ENCODE assay signal across 38 cellular contexts in genomic region chr2:16238756-16239150, GRCh38.
"Had no signal": no experiment of that assay in that cellular context is flagged by ENCODE, and none has a peak within 500 bp of the region (broad histone marks: within the 10 kb centered on the region; RNA-seq: fewer than 3 reads in every experiment).

No MANE protein-coding gene starts in this region.

- H3K36me3 ChIP-seq: adrenal gland, ascending aorta, brain microvascular endothelial cell, breast epithelium, cardiac muscle cell had no signal

- H3K4me1 ChIP-seq: adrenal gland, ascending aorta, body of pancreas, breast epithelium had no signal

- H3K27ac ChIP-seq: adrenal gland, ascending aorta, body of pancreas, brain microvascular endothelial cell, breast epithelium, cardiac muscle cell had no signal

- H3K36me3 Mint-ChIP-seq: activated naive CD4-positive, alpha-beta T cell treated with anti-CD3 and anti-CD28 coated beads, Interleukin-2, amount 10 ng/mL, durations not matched to agents 7 days and 5 days; activated naive CD4-positive, alpha-beta T cell treated with anti-CD3 and anti-CD28 coated beads, Interleukin-2, amount 50 U/mL, for 24 hours; activated naive CD8-positive, alpha-beta T cell; activated naive CD8-positive, alpha-beta T cell treated with anti-CD3 and anti-CD28 coated beads for 36 hours; activated naive CD8-positive, alpha-beta T cell treated with anti-CD3 and anti-CD28 coated beads, Interleukin-2, amount 10 ng/mL, durations not matched to agents 7 days and 5 days; brain had no signal

- H3K9me3 Mint-ChIP-seq: activated naive CD4-positive, alpha-beta T cell treated with anti-CD3 and anti-CD28 coated beads for 36 hours; activated naive CD4-positive, alpha-beta T cell treated with anti-CD3 and anti-CD28 coated beads, Interleukin-2, amount 10 ng/mL, durations not matched to agents 7 days and 5 days; activated naive CD4-positive, alpha-beta T cell treated with anti-CD3 and anti-CD28 coated beads, Interleukin-2, amount 50 U/mL, for 24 hours; activated naive CD8-positive, alpha-beta T cell treated with anti-CD3 and anti-CD28 coated beads for 36 hours; activated naive CD8-positive, alpha-beta T cell treated with anti-CD3 and anti-CD28 coated beads, Interleukin-2, amount 10 ng/mL, durations not matched to agents 7 days and 5 days; activated naive CD8-positive, alpha-beta T cell treated with anti-CD3 and anti-CD28 coated beads, Interleukin-2, amount 50 U/mL, for 24 hours; activated T-cell treated with anti-CD3 and anti-CD28 coated beads, Interleukin-2, amount 50 U/mL, for 4 hours; activated T-cell treated with anti-CD3 and anti-CD28 coated beads, Interleukin-2, amount 50 U/mL, for 72 hours; activated T-helper 1 cell treated with anti-CD3 and anti-CD28 coated beads, Interleukin-12 subunit alpha, Interleukin-12 subunit beta, Interleukin-2, Interleukin-4 antibody, amounts not matched to agents 30 ng/mL and 10 ng/mL and 1 ng/mL, durations not matched to agents 14 hours and 24 hours and 36 hours had no signal

- H3K4me3 ChIP-seq: adrenal gland, ascending aorta, body of pancreas, breast epithelium, cardiac muscle cell had no signal

- H3K27me3 ChIP-seq: adrenal gland, ascending aorta, body of pancreas, brain microvascular endothelial cell, cardiac muscle cell had no signal

- DNase-seq: activated effector memory CD4-positive, alpha-beta T cell treated with anti-CD3 and anti-CD28 coated beads, Interleukin-2, amount 50 U/mL, for 16 hours; activated effector memory CD4-positive, alpha-beta T cell treated with Interleukin-2 at 50 U/mL for 16 hours; activated gamma-delta T cell; activated gamma-delta T cell treated with Interleukin-2 at 50 U/mL for 16 hours; activated naive CD4-positive, alpha-beta T cell; activated naive CD4-positive, alpha-beta T cell treated with anti-CD3 and anti-CD28 coated beads for 36 hours; activated naive CD4-positive, alpha-beta T cell treated with anti-CD3 and anti-CD28 coated beads, Interleukin-2, amount 10 ng/mL, durations not matched to agents 7 days and 5 days; activated naive CD4-positive, alpha-beta T cell treated with anti-CD3 and anti-CD28 coated beads, Interleukin-2, amount 50 U/mL, for 16 hours; activated naive CD4-positive, alpha-beta T cell treated with Interleukin-2 at 50 U/mL for 16 hours; activated naive CD8-positive, alpha-beta T cell treated with anti-CD3 and anti-CD28 coated beads for 36 hours; activated naive CD8-positive, alpha-beta T cell treated with anti-CD3 and anti-CD28 coated beads, Interleukin-2, amount 10 ng/mL, durations not matched to agents 7 days and 5 days; activated naive CD8-positive, alpha-beta T cell treated with anti-CD3 and anti-CD28 coated beads, Interleukin-2, amount 50 U/mL, for 24 hours; activated T-cell treated with anti-CD3 and anti-CD28 coated beads for 4 hours; activated T-cell treated with anti-CD3 and anti-CD28 coated beads, Interleukin-2, amount 50 U/mL, for 1 hour; activated T-cell treated with anti-CD3 and anti-CD28 coated beads, Interleukin-2, amount 50 U/mL, for 24 hours; activated T-cell treated with anti-CD3 and anti-CD28 coated beads, Interleukin-2, amount 50 U/mL, for 4 hours; activated T-cell treated with anti-CD3 and anti-CD28 coated beads, Interleukin-2, amount 50 U/mL, for 48 hours; activated T-cell treated with anti-CD3 and anti-CD28 coated beads, Interleukin-2, amount 50 U/mL, for 72 hours; adrenal gland; amniotic stem cell; amygdala; anterior cingulate cortex; aorta; body of pancreas; brain microvascular endothelial cell; caudate nucleus; central memory CD4-positive, alpha-beta T cell; cerebellar nuclear complex had no signal

- H3K4me1 Mint-ChIP-seq: activated naive CD4-positive, alpha-beta T cell treated with anti-CD3 and anti-CD28 coated beads, Interleukin-2, amount 10 ng/mL, durations not matched to agents 7 days and 5 days; activated naive CD4-positive, alpha-beta T cell treated with anti-CD3 and anti-CD28 coated beads, Interleukin-2, amount 50 U/mL, for 24 hours; activated naive CD8-positive, alpha-beta T cell treated with anti-CD3 and anti-CD28 coated beads for 36 hours; activated naive CD8-positive, alpha-beta T cell treated with anti-CD3 and anti-CD28 coated beads, Interleukin-2, amount 10 ng/mL, durations not matched to agents 7 days and 5 days; activated naive CD8-positive, alpha-beta T cell treated with anti-CD3 and anti-CD28 coated beads, Interleukin-2, amount 50 U/mL, for 24 hours; activated T-helper 17 cell treated with anti-CD3 and anti-CD28 coated beads, Interleukin-2, amount 50 U/mL, for 72 hours; central memory CD8-positive, alpha-beta T cell had no signal

- H3K9me3 ChIP-seq: adrenal gland, ascending aorta, body of pancreas, breast epithelium had no signal

- H3K27ac Mint-ChIP-seq: activated naive CD4-positive, alpha-beta T cell treated with anti-CD3 and anti-CD28 coated beads for 36 hours; activated naive CD4-positive, alpha-beta T cell treated with anti-CD3 and anti-CD28 coated beads, Interleukin-2, amount 10 ng/mL, durations not matched to agents 7 days and 5 days; activated naive CD4-positive, alpha-beta T cell treated with anti-CD3 and anti-CD28 coated beads, Interleukin-2, amount 50 U/mL, for 24 hours; activated naive CD4-positive, alpha-beta T cell treated with anti-CD3 and anti-CD28 coated beads, Interleukin-2, amount 50 U/mL, for 72 hours; activated naive CD8-positive, alpha-beta T cell; activated naive CD8-positive, alpha-beta T cell treated with anti-CD3 and anti-CD28 coated beads for 36 hours; activated naive CD8-positive, alpha-beta T cell treated with anti-CD3 and anti-CD28 coated beads, Interleukin-2, amount 10 ng/mL, durations not matched to agents 7 days and 5 days; activated naive CD8-positive, alpha-beta T cell treated with anti-CD3 and anti-CD28 coated beads, Interleukin-2, amount 50 U/mL, for 24 hours; activated T-cell treated with anti-CD3 and anti-CD28 coated beads, Interleukin-2, amount 50 U/mL, for 24 hours; activated T-cell treated with anti-CD3 and anti-CD28 coated beads, Interleukin-2, amount 50 U/mL, for 72 hours; activated T-helper 1 cell treated with anti-CD3 and anti-CD28 coated beads, Interleukin-12 subunit alpha, Interleukin-12 subunit beta, Interleukin-2, Interleukin-4 antibody, amounts not matched to agents 30 ng/mL and 10 ng/mL and 1 ng/mL, durations not matched to agents 14 hours and 24 hours and 36 hours; activated T-helper 17 cell treated with anti-CD3 and anti-CD28 coated beads, Interleukin-2, amount 50 U/mL, for 72 hours; brain had no signal

- H3K4me3 Mint-ChIP-seq: activated naive CD4-positive, alpha-beta T cell treated with anti-CD3 and anti-CD28 coated beads for 36 hours; activated naive CD4-positive, alpha-beta T cell treated with anti-CD3 and anti-CD28 coated beads, Interleukin-2, amount 10 ng/mL, durations not matched to agents 7 days and 5 days; activated naive CD4-positive, alpha-beta T cell treated with anti-CD3 and anti-CD28 coated beads, Interleukin-2, amount 50 U/mL, for 24 hours; activated naive CD8-positive, alpha-beta T cell; activated naive CD8-positive, alpha-beta T cell treated with anti-CD3 and anti-CD28 coated beads for 36 hours; activated naive CD8-positive, alpha-beta T cell treated with anti-CD3 and anti-CD28 coated beads, Interleukin-2, amount 10 ng/mL, durations not matched to agents 7 days and 5 days; activated naive CD8-positive, alpha-beta T cell treated with anti-CD3 and anti-CD28 coated beads, Interleukin-2, amount 50 U/mL, for 24 hours; activated T-cell treated with anti-CD3 and anti-CD28 coated beads, Interleukin-2, amount 50 U/mL, for 24 hours; activated T-cell treated with anti-CD3 and anti-CD28 coated beads, Interleukin-2, amount 50 U/mL, for 4 hours; activated T-cell treated with anti-CD3 and anti-CD28 coated beads, Interleukin-2, amount 50 U/mL, for 72 hours; activated T-helper 1 cell treated with anti-CD3 and anti-CD28 coated beads, Interleukin-12 subunit alpha, Interleukin-12 subunit beta, Interleukin-2, Interleukin-4 antibody, amounts not matched to agents 30 ng/mL and 10 ng/mL and 1 ng/mL, durations not matched to agents 14 hours and 24 hours and 36 hours; activated T-helper 17 cell treated with anti-CD3 and anti-CD28 coated beads, Interleukin-2, amount 50 U/mL, for 72 hours; brain; central memory CD8-positive, alpha-beta T cell had no signal

- ATAC-seq: activated naive CD4-positive, alpha-beta T cell treated with anti-CD3 and anti-CD28 coated beads, Interleukin-2, amount 50 U/mL, for 72 hours; activated naive CD8-positive, alpha-beta T cell treated with anti-CD3 and anti-CD28 coated beads, Interleukin-2, amount 50 U/mL, for 24 hours; activated T-cell treated with anti-CD3 and anti-CD28 coated beads, Interleukin-2, amount 50 U/mL, for 4 hours; activated T-cell treated with anti-CD3 and anti-CD28 coated beads, Interleukin-2, amount 50 U/mL, for 72 hours; activated T-helper 17 cell treated with anti-CD3 and anti-CD28 coated beads, Interleukin-2, amount 50 U/mL, for 72 hours; body of pancreas had no signal

- H3K27me3 Mint-ChIP-seq: activated naive CD8-positive, alpha-beta T cell treated with anti-CD3 and anti-CD28 coated beads, Interleukin-2, amount 50 U/mL, for 24 hours; brain; central memory CD8-positive, alpha-beta T cell had no signal
